ENCODE assay signal across 1 cellular context in genomic region chr15:88546248-88547129, GRCh38.
A peak's percentile ranks its signal among the peaks of the same experiment; 100 is the strongest.
TF ChIP-seq lines count a peak whose summit lies in the region.

Gene DET1, minus strand, starts transcription at chr15:88546681. Its CDS starts 14,976 bp downstream, at chr15:88531705.

TF ChIP-seq in K562, 482 proteins besides CTCF, POLR2A, EP300 and RAD21 (continued from another document and continues in another):
- TF ChIP-seq CTBP1 (IDR thresholded peaks at IDR 0.05; ENCODE audit: borderline replicate concordance) = peak; percentile 31; the same call in 1 of the 2 replicates
- TF ChIP-seq TCFL5 (CRISPR knock-in tag; conservative IDR thresholded peaks at IDR 0.05) = no peak; the same call in 1 of the 2 replicates
- TF ChIP-seq ZNF23 (CRISPR knock-in tag; IDR thresholded peaks at IDR 0.05) = no peak
- no peak for TF ChIP-seq ZNF263 (CRISPR knock-in tag; IDR thresholded peaks at IDR 0.05; ENCODE audit: borderline replicate concordance)
- TF ChIP-seq YY1 (IDR thresholded peaks at IDR 0.05; ENCODE audit: borderline replicate concordance in 1 of 3, control insufficient read depth in 1 of 3, extremely low read depth in 1 of 3, insufficient read depth in 3 of 3, insufficient read length in 1 of 3, insufficient replicate concordance in 2 of 3, low read depth in 1 of 3, low read length in 2 of 3) = peak; percentile 45 to 92 (median 82)
- no peak for TF ChIP-seq BCL6 (CRISPR knock-in tag; IDR thresholded peaks at IDR 0.05)
- no peak for TF ChIP-seq ZNF75A (CRISPR knock-in tag; IDR thresholded peaks at IDR 0.05)
- TF ChIP-seq FOXO4 (CRISPR knock-in tag; IDR thresholded peaks at IDR 0.05) = no peak
- no peak for TF ChIP-seq ARID4B (CRISPR knock-in tag; IDR thresholded peaks at IDR 0.05)
- TF ChIP-seq FOXJ2 (tag; IDR thresholded peaks at IDR 0.05) = 0 out of 2 replicates have a peak, but pooled peaks have one; percentile 38
- TF ChIP-seq CBX2 (IDR thresholded peaks at IDR 0.05; ENCODE audit: insufficient read depth, low read length, poor library complexity, severe bottlenecking) = no peak
- TF ChIP-seq E2F3 (CRISPR knock-in tag; IDR thresholded peaks at IDR 0.05) = no peak
- TF ChIP-seq SMC3 (conservative IDR thresholded peaks at IDR 0.05; ENCODE audit: insufficient read depth, low read depth, low read length) = no peak
- no peak for TF ChIP-seq SMAD3 (CRISPR knock-in tag; conservative IDR thresholded peaks at IDR 0.05)
- TF ChIP-seq MTF1 (CRISPR knock-in tag; IDR thresholded peaks at IDR 0.05; ENCODE audit: borderline replicate concordance) = no peak
- peak; percentile 64 for TF ChIP-seq PRDM10 (IDR thresholded peaks at IDR 0.05; ENCODE audit: partially characterized antibody)
- peak; percentile 80 for TF ChIP-seq NR2C1 (IDR thresholded peaks at IDR 0.05)
- peak; percentile 81 for TF ChIP-seq NR2C1 (tag; IDR thresholded peaks at IDR 0.05)
- TF ChIP-seq POLR3A (IDR thresholded peaks at IDR 0.05; ENCODE audit: borderline replicate concordance, extremely low read depth, insufficient read depth, insufficient read length) = no peak
- peak in 1 of 2 experiments; percentile 35; a peak in 3 of 4 replicates for TF ChIP-seq NRF1 (conservative IDR thresholded peaks at IDR 0.05 in 1 of 2, IDR thresholded peaks at IDR 0.05 in 1 of 2)
- TF ChIP-seq PCBP1 (IDR thresholded peaks at IDR 0.05; ENCODE audit: low read depth, low read length, poor library complexity, severe bottlenecking) = no peak
- TF ChIP-seq ZBED1 (IDR thresholded peaks at IDR 0.05) = no peak
- no peak for TF ChIP-seq GTF2A2 (tag; IDR thresholded peaks at IDR 0.05)
- TF ChIP-seq RBM39 (optimal IDR thresholded peaks at IDR 0.05; ENCODE audit: low read depth, low read length) = no peak
- peak; percentile 66 for TF ChIP-seq CC2D1A (IDR thresholded peaks at IDR 0.05)
- no peak for TF ChIP-seq NFE2L1 (tag; IDR thresholded peaks at IDR 0.05; ENCODE audit: borderline replicate concordance, low read depth)
- TF ChIP-seq NFYB (IDR thresholded peaks at IDR 0.05; ENCODE audit: extremely low read depth, insufficient read length) = no peak
- TF ChIP-seq C11orf30 (IDR thresholded peaks at IDR 0.05; ENCODE audit: low read depth) = peak; percentile 63
- TF ChIP-seq, protein P1, sequence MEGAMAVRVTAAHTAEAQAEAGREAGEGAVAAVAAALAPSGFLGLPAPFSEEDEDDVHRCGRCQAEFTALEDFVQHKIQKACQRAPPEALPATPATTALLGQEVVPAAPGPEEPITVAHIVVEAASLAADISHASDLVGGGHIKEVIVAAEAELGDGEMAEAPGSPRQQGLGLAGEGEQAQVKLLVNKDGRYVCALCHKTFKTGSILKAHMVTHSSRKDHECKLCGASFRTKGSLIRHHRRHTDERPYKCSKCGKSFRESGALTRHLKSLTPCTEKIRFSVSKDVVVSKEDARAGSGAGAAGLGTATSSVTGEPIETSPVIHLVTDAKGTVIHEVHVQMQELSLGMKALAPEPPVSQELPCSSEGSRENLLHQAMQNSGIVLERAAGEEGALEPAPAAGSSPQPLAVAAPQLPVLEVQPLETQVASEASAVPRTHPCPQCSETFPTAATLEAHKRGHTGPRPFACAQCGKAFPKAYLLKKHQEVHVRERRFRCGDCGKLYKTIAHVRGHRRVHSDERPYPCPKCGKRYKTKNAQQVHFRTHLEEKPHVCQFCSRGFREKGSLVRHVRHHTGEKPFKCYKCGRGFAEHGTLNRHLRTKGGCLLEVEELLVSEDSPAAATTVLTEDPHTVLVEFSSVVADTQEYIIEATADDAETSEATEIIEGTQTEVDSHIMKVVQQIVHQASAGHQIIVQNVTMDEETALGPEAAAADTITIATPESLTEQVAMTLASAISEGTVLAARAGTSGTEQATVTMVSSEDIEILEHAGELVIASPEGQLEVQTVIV (CRISPR knock-in tag; IDR thresholded peaks at IDR 0.05; ENCODE audit: borderline replicate concordance) = no peak
- TF ChIP-seq ZNF212 (CRISPR knock-in tag; IDR thresholded peaks at IDR 0.05) = no peak
- no peak for TF ChIP-seq ZNF583 (CRISPR knock-in tag; IDR thresholded peaks at IDR 0.05)
- no peak for TF ChIP-seq ZBTB49 (CRISPR knock-in tag; IDR thresholded peaks at IDR 0.05; ENCODE audit: borderline replicate concordance)
- TF ChIP-seq MLX (CRISPR knock-in tag; conservative IDR thresholded peaks at IDR 0.05) = no peak
- TF ChIP-seq NFRKB (IDR thresholded peaks at IDR 0.05; ENCODE audit: low read depth) = peak; percentile 89
- no peak for TF ChIP-seq HEY1 (CRISPR knock-in tag; IDR thresholded peaks at IDR 0.05; ENCODE audit: borderline replicate concordance)
- TF ChIP-seq, protein P2, sequence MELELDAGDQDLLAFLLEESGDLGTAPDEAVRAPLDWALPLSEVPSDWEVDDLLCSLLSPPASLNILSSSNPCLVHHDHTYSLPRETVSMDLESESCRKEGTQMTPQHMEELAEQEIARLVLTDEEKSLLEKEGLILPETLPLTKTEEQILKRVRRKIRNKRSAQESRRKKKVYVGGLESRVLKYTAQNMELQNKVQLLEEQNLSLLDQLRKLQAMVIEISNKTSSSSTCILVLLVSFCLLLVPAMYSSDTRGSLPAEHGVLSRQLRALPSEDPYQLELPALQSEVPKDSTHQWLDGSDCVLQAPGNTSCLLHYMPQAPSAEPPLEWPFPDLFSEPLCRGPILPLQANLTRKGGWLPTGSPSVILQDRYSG (tag; conservative IDR thresholded peaks at IDR 0.05; ENCODE audit: low read depth) = no peak
- no peak for TF ChIP-seq ZNF764 (CRISPR knock-in tag; IDR thresholded peaks at IDR 0.05; ENCODE audit: low read depth)
- TF ChIP-seq NFE2 (IDR thresholded peaks at IDR 0.05; ENCODE audit: low read depth) = peak; percentile 16; the same call in 1 of the 2 replicates
- TF ChIP-seq, protein P3, sequence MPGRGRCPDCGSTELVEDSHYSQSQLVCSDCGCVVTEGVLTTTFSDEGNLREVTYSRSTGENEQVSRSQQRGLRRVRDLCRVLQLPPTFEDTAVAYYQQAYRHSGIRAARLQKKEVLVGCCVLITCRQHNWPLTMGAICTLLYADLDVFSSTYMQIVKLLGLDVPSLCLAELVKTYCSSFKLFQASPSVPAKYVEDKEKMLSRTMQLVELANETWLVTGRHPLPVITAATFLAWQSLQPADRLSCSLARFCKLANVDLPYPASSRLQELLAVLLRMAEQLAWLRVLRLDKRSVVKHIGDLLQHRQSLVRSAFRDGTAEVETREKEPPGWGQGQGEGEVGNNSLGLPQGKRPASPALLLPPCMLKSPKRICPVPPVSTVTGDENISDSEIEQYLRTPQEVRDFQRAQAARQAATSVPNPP (IDR thresholded peaks at IDR 0.05; ENCODE audit: borderline replicate concordance, insufficient read depth, insufficient read length) = no peak
- no peak for TF ChIP-seq MTA3 (IDR thresholded peaks at IDR 0.05; ENCODE audit: borderline replicate concordance)
- no peak for TF ChIP-seq ZBTB5 (IDR thresholded peaks at IDR 0.05)
- TF ChIP-seq PHB (CRISPR knock-in tag; IDR thresholded peaks at IDR 0.05) = no peak
